ENCODE assay signal across 1 cellular context in the genomic region with DNA sequence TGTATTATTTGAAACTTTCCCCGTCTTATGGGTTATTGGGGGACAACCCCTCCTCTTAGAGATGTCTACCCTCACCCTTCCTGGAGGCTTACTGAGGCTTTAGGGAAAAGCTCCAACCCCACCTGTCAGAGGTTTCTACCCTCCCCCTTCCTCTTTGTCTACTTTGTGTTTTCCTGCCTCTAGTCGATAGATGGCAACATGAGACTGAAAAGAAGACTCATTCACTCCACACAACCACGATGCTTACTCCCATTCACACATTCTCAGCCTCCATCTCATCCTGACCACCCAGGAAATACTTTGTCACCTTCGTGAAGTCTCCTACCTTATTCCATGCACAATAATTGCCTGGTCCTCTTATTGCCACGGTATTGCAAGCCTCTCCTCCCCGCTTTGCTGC.
TF ChIP-seq lines count a peak whose summit lies in the region.

No MANE protein-coding gene starts in this region.

TF ChIP-seq in GM23338, 12 proteins besides CTCF, POLR2A, EP300 and RAD21 (continued from another document):
- TF ChIP-seq, protein P1, sequence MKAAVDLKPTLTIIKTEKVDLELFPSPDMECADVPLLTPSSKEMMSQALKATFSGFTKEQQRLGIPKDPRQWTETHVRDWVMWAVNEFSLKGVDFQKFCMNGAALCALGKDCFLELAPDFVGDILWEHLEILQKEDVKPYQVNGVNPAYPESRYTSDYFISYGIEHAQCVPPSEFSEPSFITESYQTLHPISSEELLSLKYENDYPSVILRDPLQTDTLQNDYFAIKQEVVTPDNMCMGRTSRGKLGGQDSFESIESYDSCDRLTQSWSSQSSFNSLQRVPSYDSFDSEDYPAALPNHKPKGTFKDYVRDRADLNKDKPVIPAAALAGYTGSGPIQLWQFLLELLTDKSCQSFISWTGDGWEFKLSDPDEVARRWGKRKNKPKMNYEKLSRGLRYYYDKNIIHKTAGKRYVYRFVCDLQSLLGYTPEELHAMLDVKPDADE (IDR thresholded peaks at IDR 0.05): no peak
- TF ChIP-seq ZNF331 (CRISPR knock-in tag; IDR thresholded peaks at IDR 0.05; ENCODE audit: low read depth): no peak
- TF ChIP-seq STAT1 (IDR thresholded peaks at IDR 0.05; ENCODE audit: unreplicated experiment): no peak
- no peak for TF ChIP-seq ZNF114 (CRISPR knock-in tag; IDR thresholded peaks at IDR 0.05)
- no peak for TF ChIP-seq JUNB (IDR thresholded peaks at IDR 0.05; ENCODE audit: unreplicated experiment)
- TF ChIP-seq EZH2phosphoT487 (IDR thresholded peaks at IDR 0.05; ENCODE audit: unreplicated experiment): no peak
